29 cellular contexts compared by ENCODE assay signal in the genomic region with DNA sequence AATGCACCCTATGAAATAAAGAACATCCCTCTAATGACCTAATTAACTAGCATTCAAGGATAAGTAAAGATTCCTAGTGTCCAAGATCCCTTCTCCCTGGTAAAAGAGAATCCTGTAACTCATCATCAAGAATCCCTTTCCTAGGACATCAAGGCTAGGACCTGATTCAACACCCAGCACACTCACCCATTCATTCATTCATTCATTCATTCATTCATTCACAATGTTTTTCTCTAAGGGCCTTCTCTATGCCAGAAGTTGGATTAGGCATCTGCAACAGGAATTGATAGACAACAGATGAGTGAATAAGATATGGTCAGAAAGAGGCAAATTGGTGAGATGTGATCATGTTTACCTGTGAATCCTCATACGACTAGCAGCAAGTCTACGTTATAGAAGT.
"Had no signal": no experiment of that assay in that cellular context is flagged by ENCODE, and none has a peak within 500 bp of the region (broad histone marks: within the 10 kb centered on the region; RNA-seq: fewer than 3 reads in every experiment).

No MANE protein-coding gene starts in this region.

- FAIRE-seq: TTC549 had no signal

- ATAC-seq: activated CD8-positive, alpha-beta T cell treated with anti-CD3 and anti-CD28 coated beads for 36 hours; activated naive CD4-positive, alpha-beta T cell treated with anti-CD3 and anti-CD28 coated beads, Interleukin-2, amount 50 U/mL, for 72 hours; activated T-cell treated with anti-CD3 and anti-CD28 coated beads, Interleukin-2, amount 50 U/mL, for 4 hours; activated T-cell treated with anti-CD3 and anti-CD28 coated beads, Interleukin-2, amount 50 U/mL, for 72 hours; activated T-helper 17 cell treated with anti-CD3 and anti-CD28 coated beads, Interleukin-2, amount 50 U/mL, for 72 hours had no signal

- H3K9me3 ChIP-seq: ascending aorta had no signal

- H3K36me3 ChIP-seq: ascending aorta had no signal

- H3K27me3 ChIP-seq: ascending aorta had no signal

- DNase-seq: activated B cell treated with CpG ODN at 0.5 μM for 24 hours; activated CD4-positive, alpha-beta memory T cell treated with anti-CD3 and anti-CD28 coated beads for 36 hours; activated CD4-positive, alpha-beta T cell treated with anti-CD3 and anti-CD28 coated beads for 4 hours; activated CD4-positive, alpha-beta T cell treated with anti-CD3 and anti-CD28 coated beads, Interleukin-2, amount 10 ng/mL, durations not matched to agents 24 days and 14 days; activated CD4-positive, alpha-beta T cell treated with anti-CD3 and anti-CD28 coated beads, Interleukin-2, amount 50 U/mL, for 1 hour; activated CD4-positive, alpha-beta T cell treated with anti-CD3 and anti-CD28 coated beads, Interleukin-2, amount 50 U/mL, for 4 hours; activated CD4-positive, CD25-positive, alpha-beta regulatory T cell treated with anti-CD3 and anti-CD28 coated beads, Interleukin-2, amount 50 U/mL, for 72 hours; activated CD8-positive, alpha-beta memory T cell treated with anti-CD3 and anti-CD28 coated beads, Interleukin-2, amount 50 U/mL, for 4 hours; activated CD8-positive, alpha-beta T cell treated with anti-CD3 and anti-CD28 coated beads for 36 hours; activated effector memory CD4-positive, alpha-beta T cell treated with anti-CD3 and anti-CD28 coated beads, Interleukin-2, amount 50 U/mL, for 16 hours; activated gamma-delta T cell treated with Interleukin-2 at 50 U/mL for 16 hours; activated naive CD4-positive, alpha-beta T cell; activated naive CD4-positive, alpha-beta T cell treated with anti-CD3 and anti-CD28 coated beads for 36 hours; activated naive CD4-positive, alpha-beta T cell treated with anti-CD3 and anti-CD28 coated beads, Interleukin-2, amount 50 U/mL, for 16 hours; activated naive CD8-positive, alpha-beta T cell treated with anti-CD3 and anti-CD28 coated beads for 36 hours; activated T-cell treated with anti-CD3 and anti-CD28 coated beads for 4 hours; activated T-cell treated with anti-CD3 and anti-CD28 coated beads, Interleukin-2, amount 50 U/mL, for 1 hour; activated T-cell treated with anti-CD3 and anti-CD28 coated beads, Interleukin-2, amount 50 U/mL, for 4 hours; activated T-cell treated with anti-CD3 and anti-CD28 coated beads, Interleukin-2, amount 50 U/mL, for 72 hours; amygdala; anterior cingulate cortex; central memory CD4-positive, alpha-beta T cell; T-helper 2 cell; T-helper 9 cell had no signal

- H3K4me3 ChIP-seq: ascending aorta had no signal

- H3K27ac ChIP-seq: ascending aorta, VCaP had no signal

- H3K4me1 ChIP-seq: ascending aorta had no signal
